Comparison of ENCODE assay signal across 8 cellular contexts in the genomic region with DNA sequence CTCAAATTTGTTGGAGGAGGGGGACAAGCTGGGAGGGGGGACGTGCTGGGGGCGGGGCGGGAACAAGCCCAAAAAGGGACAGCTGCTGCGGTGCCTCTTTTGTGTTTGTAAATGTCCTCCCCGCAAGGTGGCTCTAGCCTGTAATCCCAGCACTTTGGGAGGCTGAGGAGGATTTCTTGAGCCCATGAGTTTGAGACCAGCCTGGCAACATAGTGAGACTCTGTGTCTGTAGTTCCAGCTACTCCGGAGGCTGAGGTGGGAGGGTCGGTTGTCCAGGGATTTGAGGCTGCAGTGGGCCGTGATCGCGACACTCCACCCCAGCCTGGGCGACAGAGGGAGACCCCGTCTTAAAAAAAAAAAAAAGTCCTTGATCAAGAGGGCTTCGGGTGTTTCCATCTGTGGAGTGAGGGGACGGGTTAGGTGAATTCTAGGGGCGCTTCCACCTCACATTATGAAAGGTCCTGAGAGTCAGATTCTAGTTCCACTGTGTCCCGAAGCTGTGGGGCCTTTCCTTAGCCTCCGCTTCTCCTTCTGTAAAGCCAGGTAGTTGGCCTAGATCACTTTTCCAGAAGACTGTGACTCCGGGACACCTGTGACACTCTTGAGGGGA. TPM values are rescaled to one million over a fixed set of nuclear protein-coding genes. Genes with fewer than 3 reads are reported as not detected.
A peak's percentile ranks its signal among the peaks of the same experiment; 100 is the strongest.
DNase-seq lines count a peak whose midpoint lies in the region; ATAC-seq, FAIRE-seq and TF ChIP-seq lines count a peak whose summit lies in the region.

No MANE protein-coding gene starts in this region.

- peaks cover 20% of the 10 kb centered on the region for H3K36me3 Mint-ChIP-seq in progenitor cell of endocrine pancreas (ENCODE audit: insufficient read depth)

- peak overlapping the region; percentile 91 for H3K4me3 ChIP-seq in A549
- peak overlapping the region; percentile 92 for H3K4me3 ChIP-seq in GM12875 (ENCODE audit: low read depth, low read length)
- peak overlapping the region; percentile 84 for H3K4me3 ChIP-seq in fibroblast of the aortic adventitia (ENCODE audit: low read depth, low read length)

- no peak for TF ChIP-seq EP300 in A549 (IDR thresholded peaks at IDR 0.05)

- peak overlapping the region; percentile 81 for H3K4me3 Mint-ChIP-seq in progenitor cell of endocrine pancreas (ENCODE audit: low read depth)

- peak in 1 of 2 experiments; percentile 34; a peak in 3 of 5 replicates for TF ChIP-seq RAD21 in A549 (conservative IDR thresholded peaks at IDR 0.05 in 1 of 2, IDR thresholded peaks at IDR 0.05 in 1 of 2)

- H3K4me1 ChIP-seq in A549 = peaks cover 43% of the 10 kb centered on the region

- ATAC-seq in A549 (peak; percentile 21 to 61), GM21723 (IDR thresholded peaks at IDR 0.05; ENCODE audit: unreplicated experiment) (no peak)

- POLR2A ChIA-PET in A549 (lab: Yijun Ruan, JAX) (interaction anchor here (0.6 to 1.9 kb wide), 3 partner anchors 15 to 321 kb away, joined by 3 to 4 read pairs (median 3); no protein-coding TSS in a partner anchor), GM10248 (lab: Yijun Ruan, JAX) (no interaction called here)

- H3K9me3 ChIP-seq in A549 = no peaks in the 10 kb centered on the region

- CTCF ChIA-PET in A549 (lab: Yijun Ruan, JAX) (interaction anchor here (0.5 to 2.3 kb wide), 11 partner anchors 20 to 711 kb away, joined by 3 to 6 read pairs (median 3); no protein-coding TSS in a partner anchor), GM10248 (lab: Yijun Ruan, JAX) (interaction anchor here (1.0 to 2.0 kb wide), 4 partner anchors 10 to 499 kb away, joined by 3 to 8 read pairs (median 4); no protein-coding TSS in a partner anchor)

- TF ChIP-seq POLR2A in A549 (IDR thresholded peaks at IDR 0.05; ENCODE audit: low read length) = no peak

- TF ChIP-seq CTCF in A549 (IDR thresholded peaks at IDR 0.05) = peak; percentile 23; the same call in 1 of the 3 replicates
- TF ChIP-seq CTCF in GM12875 (IDR thresholded peaks at IDR 0.05; ENCODE audit: borderline replicate concordance, insufficient read depth, low read depth, low read length) = no peak
- TF ChIP-seq CTCF in fibroblast of the aortic adventitia (IDR thresholded peaks at IDR 0.05; ENCODE audit: insufficient read depth, low read length) = peak; percentile 15
- no peak for TF ChIP-seq CTCF in progenitor cell of endocrine pancreas (IDR thresholded peaks at IDR 0.05; ENCODE audit: unreplicated experiment)
- no peak for TF ChIP-seq CTCF in GM10248 (IDR thresholded peaks at IDR 0.05; ENCODE audit: control extremely low read depth, extremely low read depth, low read depth, missing control alignments)

- H3K9me3 Mint-ChIP-seq in progenitor cell of endocrine pancreas (ENCODE audit: low read depth) = peaks cover 12% of the 10 kb centered on the region

- H3K27ac Mint-ChIP-seq in progenitor cell of endocrine pancreas = peak overlapping the region; percentile 98

- DNase-seq in A549 (ENCODE audit: low read depth in 1 of 2, low spot score in 1 of 2) = peak; percentile 57 to 63
- DNase-seq in UCSD-AML1 (lab: John Stamatoyannopoulos, UW; ENCODE audit: unreplicated experiment) = peak; percentile 42
- peak; percentile 35 for DNase-seq in fibroblast of the aortic adventitia (ENCODE audit: low read depth)
- no peak for DNase-seq in progenitor cell of endocrine pancreas (ENCODE audit: low spot score, unreplicated experiment)
- no peak for DNase-seq in GM10248 (ENCODE audit: extremely low spot score)
- DNase-seq in cerebellar nuclear complex (lab: John Stamatoyannopoulos, UW) = no peak

- peaks cover 20% of the 10 kb centered on the region for H3K4me1 Mint-ChIP-seq in progenitor cell of endocrine pancreas (ENCODE audit: low read depth)

- 4% methylated on average over 18 of the region's 18 CpGs for WGBS in A549 (ENCODE audit: missing lambda C conversion rate)

- peak overlapping the region; percentile 96 to 97 for H3K27ac ChIP-seq in A549

- FAIRE-seq in A549 (lab: Jason Lieb, UNC) = no peak

- no peaks in the 10 kb centered on the region for H3K27me3 Mint-ChIP-seq in progenitor cell of endocrine pancreas

- H3K4me2 ChIP-seq in A549 = peak overlapping the region; percentile 93

TF ChIP-seq in A549, 52 proteins besides CTCF, POLR2A, EP300 and RAD21:
- TF ChIP-seq EHF (CRISPR knock-in tag; IDR thresholded peaks at IDR 0.05) = no peak
- no peak for TF ChIP-seq SREBF2 (IDR thresholded peaks at IDR 0.05)
- TF ChIP-seq RFX5 (IDR thresholded peaks at IDR 0.05) = no peak
- TF ChIP-seq CHD4 (IDR thresholded peaks at IDR 0.05; ENCODE audit: borderline replicate concordance) = no peak
- TF ChIP-seq SMC3 (IDR thresholded peaks at IDR 0.05) = peak; percentile 30; the same call in 2 of the 3 replicates
- no peak for TF ChIP-seq TFCP2L1 (CRISPR knock-in tag; IDR thresholded peaks at IDR 0.05)
- no peak for TF ChIP-seq TP53 (CRISPR knock-in tag; IDR thresholded peaks at IDR 0.05)
- no peak for TF ChIP-seq CBX8 (IDR thresholded peaks at IDR 0.05)
- TF ChIP-seq, protein P1, sequence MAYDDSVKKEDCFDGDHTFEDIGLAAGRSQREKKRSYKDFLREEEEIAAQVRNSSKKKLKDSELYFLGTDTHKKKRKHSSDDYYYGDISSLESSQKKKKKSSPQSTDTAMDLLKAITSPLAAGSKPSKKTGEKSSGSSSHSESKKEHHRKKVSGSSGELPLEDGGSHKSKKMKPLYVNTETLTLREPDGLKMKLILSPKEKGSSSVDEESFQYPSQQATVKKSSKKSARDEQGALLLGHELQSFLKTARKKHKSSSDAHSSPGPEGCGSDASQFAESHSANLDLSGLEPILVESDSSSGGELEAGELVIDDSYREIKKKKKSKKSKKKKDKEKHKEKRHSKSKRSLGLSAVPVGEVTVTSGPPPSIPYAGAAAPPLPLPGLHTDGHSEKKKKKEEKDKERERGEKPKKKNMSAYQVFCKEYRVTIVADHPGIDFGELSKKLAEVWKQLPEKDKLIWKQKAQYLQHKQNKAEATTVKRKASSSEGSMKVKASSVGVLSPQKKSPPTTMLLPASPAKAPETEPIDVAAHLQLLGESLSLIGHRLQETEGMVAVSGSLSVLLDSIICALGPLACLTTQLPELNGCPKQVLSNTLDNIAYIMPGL (CRISPR knock-in tag; IDR thresholded peaks at IDR 0.05; ENCODE audit: borderline replicate concordance) = no peak
- TF ChIP-seq PHF8 (IDR thresholded peaks at IDR 0.05; ENCODE audit: borderline replicate concordance, low read depth) = 0 out of 2 replicates have a peak, but pooled peaks have one; percentile 37
- TF ChIP-seq, protein P2, sequence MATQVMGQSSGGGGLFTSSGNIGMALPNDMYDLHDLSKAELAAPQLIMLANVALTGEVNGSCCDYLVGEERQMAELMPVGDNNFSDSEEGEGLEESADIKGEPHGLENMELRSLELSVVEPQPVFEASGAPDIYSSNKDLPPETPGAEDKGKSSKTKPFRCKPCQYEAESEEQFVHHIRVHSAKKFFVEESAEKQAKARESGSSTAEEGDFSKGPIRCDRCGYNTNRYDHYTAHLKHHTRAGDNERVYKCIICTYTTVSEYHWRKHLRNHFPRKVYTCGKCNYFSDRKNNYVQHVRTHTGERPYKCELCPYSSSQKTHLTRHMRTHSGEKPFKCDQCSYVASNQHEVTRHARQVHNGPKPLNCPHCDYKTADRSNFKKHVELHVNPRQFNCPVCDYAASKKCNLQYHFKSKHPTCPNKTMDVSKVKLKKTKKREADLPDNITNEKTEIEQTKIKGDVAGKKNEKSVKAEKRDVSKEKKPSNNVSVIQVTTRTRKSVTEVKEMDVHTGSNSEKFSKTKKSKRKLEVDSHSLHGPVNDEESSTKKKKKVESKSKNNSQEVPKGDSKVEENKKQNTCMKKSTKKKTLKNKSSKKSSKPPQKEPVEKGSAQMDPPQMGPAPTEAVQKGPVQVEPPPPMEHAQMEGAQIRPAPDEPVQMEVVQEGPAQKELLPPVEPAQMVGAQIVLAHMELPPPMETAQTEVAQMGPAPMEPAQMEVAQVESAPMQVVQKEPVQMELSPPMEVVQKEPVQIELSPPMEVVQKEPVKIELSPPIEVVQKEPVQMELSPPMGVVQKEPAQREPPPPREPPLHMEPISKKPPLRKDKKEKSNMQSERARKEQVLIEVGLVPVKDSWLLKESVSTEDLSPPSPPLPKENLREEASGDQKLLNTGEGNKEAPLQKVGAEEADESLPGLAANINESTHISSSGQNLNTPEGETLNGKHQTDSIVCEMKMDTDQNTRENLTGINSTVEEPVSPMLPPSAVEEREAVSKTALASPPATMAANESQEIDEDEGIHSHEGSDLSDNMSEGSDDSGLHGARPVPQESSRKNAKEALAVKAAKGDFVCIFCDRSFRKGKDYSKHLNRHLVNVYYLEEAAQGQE (IDR thresholded peaks at IDR 0.05) = no peak
- TF ChIP-seq FOSB (CRISPR knock-in tag; IDR thresholded peaks at IDR 0.05) = no peak

RNA-seq across cellular contexts. Expression of a gene that starts 0.8 kb away (rescaled TPM):
- 154 and 190 TPM in 2 replicates for polyA plus RNA-seq in A549 (2011; rRNA removed)
- 117 and 119 TPM in 2 replicates for polyA plus RNA-seq in A549 (2012; cell fraction: cytosol; rRNA removed)
- 189 and 219 TPM in 2 replicates for polyA plus RNA-seq in A549 (2012; cell fraction: nucleus; rRNA removed)
- polyA plus RNA-seq in A549 (2017; fragmentation: RNase III; extraction: RNeasy Plus Mini Kit Qiagen cat#74134 plus additional on column Dnase treatment) = 184 to 194 TPM (median 191 TPM) in 3 replicates
- 244 and 246 TPM in 2 replicates for polyA minus RNA-seq in A549 (2011; rRNA and poly(A)+ RNA removed)
- total RNA-seq in fibroblast of the aortic adventitia (ENCODE audit: low replicate concordance) = 327 and 497 TPM in 2 replicates
- total RNA-seq in progenitor cell of endocrine pancreas = 384 and 394 TPM in 2 replicates

Comparison
In these comparisons a context has a peak if more than half of its experiments do, and no peak if none do; other contexts are left out.
1. DNase-seq: peak in A549 (2 of 2), UCSD-AML1 (single experiment) and fibroblast of the aortic adventitia (single experiment); none in progenitor cell of endocrine pancreas (single experiment), GM10248 (single experiment) and cerebellar nuclear complex (0 of 2).
2. CTCF ChIP-seq: peak in A549 (single experiment) and fibroblast of the aortic adventitia (single experiment); none in GM12875 (single experiment), progenitor cell of endocrine pancreas (single experiment) and GM10248 (single experiment).
3. Peak in every context shown above with its lines, with median percentiles within 50 percentile points of each other: H3K4me3 ChIP-seq.